1 cellular context compared by ENCODE assay signal in genomic region chr7:129612112-129613015, GRCh38.
TF ChIP-seq lines count a peak whose summit lies in the region.

No MANE protein-coding gene starts in this region.

TF ChIP-seq in HEK293, 187 proteins besides CTCF, POLR2A, EP300 and RAD21 (continued from another document):
- TF ChIP-seq ZNF211 (tag by site-specific recombination; IDR thresholded peaks at IDR 0.05; ENCODE audit: low read depth) (no peak), ZNF76 (tag by site-specific recombination; IDR thresholded peaks at IDR 0.05; ENCODE audit: borderline replicate concordance, low read depth) (peak; percentile 30; the same call in 1 of the 2 replicates), PRDM10 (tag by site-specific recombination; IDR thresholded peaks at IDR 0.05) (peak; percentile 42; the same call in 1 of the 2 replicates), ZNF302 (tag by site-specific recombination; IDR thresholded peaks at IDR 0.05; ENCODE audit: low read depth) (no peak), SCRT1 (tag by site-specific recombination; IDR thresholded peaks at IDR 0.05; ENCODE audit: borderline replicate concordance) (peak; percentile 61), EGR2 (tag by site-specific recombination; IDR thresholded peaks at IDR 0.05; ENCODE audit: low read depth) (peak; percentile 61), SCRT2 (tag by site-specific recombination; IDR thresholded peaks at IDR 0.05) (peak; percentile 93), SP2 (tag by site-specific recombination; IDR thresholded peaks at IDR 0.05) (peak; percentile 14; the same call in 1 of the 2 replicates), ZNF335 (tag by site-specific recombination; conservative IDR thresholded peaks at IDR 0.05) (peak; percentile 61), ZIC2 (tag by site-specific recombination; IDR thresholded peaks at IDR 0.05) (no peak), ZBTB11 (tag by site-specific recombination; conservative IDR thresholded peaks at IDR 0.05; ENCODE audit: low read depth) (no peak)
